In the genomic region with DNA sequence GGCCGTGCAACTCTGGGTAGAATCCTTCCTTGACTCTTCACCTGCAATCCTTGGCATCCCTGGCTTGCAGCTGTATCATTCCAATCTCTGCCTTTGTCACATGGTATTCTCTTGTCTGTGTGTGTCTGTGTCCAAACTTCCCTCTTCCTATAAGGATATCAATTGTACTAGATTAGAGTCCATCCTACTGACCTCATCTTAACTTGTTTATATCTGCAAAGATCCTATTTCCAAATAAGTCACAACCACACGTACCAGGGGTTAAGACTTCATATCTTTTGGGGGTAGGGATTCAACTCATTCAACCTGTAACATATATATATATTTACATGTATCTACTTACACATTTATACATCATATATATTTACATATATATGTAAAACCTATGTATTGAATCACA, we compare ENCODE assay signal across 1 cellular context.
TF ChIP-seq lines count a peak whose summit lies in the region.

No MANE protein-coding gene starts in this region.

TF ChIP-seq in IMR-90, 13 proteins besides CTCF, POLR2A, EP300 and RAD21 (continued from another document):
- TF ChIP-seq, protein P1, sequence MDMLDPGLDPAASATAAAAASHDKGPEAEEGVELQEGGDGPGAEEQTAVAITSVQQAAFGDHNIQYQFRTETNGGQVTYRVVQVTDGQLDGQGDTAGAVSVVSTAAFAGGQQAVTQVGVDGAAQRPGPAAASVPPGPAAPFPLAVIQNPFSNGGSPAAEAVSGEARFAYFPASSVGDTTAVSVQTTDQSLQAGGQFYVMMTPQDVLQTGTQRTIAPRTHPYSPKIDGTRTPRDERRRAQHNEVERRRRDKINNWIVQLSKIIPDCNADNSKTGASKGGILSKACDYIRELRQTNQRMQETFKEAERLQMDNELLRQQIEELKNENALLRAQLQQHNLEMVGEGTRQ (IDR thresholded peaks at IDR 0.05; ENCODE audit: low read depth, low read length), result no peak
- no peak for TF ChIP-seq MAZ (IDR thresholded peaks at IDR 0.05; ENCODE audit: borderline replicate concordance, low read depth, low read length)
- no peak for TF ChIP-seq BHLHE40 (IDR thresholded peaks at IDR 0.05; ENCODE audit: low read depth, low read length)
- TF ChIP-seq CHD1 (IDR thresholded peaks at IDR 0.05; ENCODE audit: low read depth, low read length), result no peak
- TF ChIP-seq, protein P2, sequence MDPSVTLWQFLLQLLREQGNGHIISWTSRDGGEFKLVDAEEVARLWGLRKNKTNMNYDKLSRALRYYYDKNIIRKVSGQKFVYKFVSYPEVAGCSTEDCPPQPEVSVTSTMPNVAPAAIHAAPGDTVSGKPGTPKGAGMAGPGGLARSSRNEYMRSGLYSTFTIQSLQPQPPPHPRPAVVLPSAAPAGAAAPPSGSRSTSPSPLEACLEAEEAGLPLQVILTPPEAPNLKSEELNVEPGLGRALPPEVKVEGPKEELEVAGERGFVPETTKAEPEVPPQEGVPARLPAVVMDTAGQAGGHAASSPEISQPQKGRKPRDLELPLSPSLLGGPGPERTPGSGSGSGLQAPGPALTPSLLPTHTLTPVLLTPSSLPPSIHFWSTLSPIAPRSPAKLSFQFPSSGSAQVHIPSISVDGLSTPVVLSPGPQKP (IDR thresholded peaks at IDR 0.05; ENCODE audit: borderline replicate concordance, low read depth, low read length), result no peak
- TF ChIP-seq RFX5 (IDR thresholded peaks at IDR 0.05; ENCODE audit: low read depth, low read length), result no peak
- no peak for TF ChIP-seq MAFK (IDR thresholded peaks at IDR 0.05; ENCODE audit: low read depth, low read length)
- TF ChIP-seq FOS (IDR thresholded peaks at IDR 0.05; ENCODE audit: low read depth, low read length), result no peak
- no peak for TF ChIP-seq CEBPB (IDR thresholded peaks at IDR 0.05; ENCODE audit: low read depth, low read length)
- no peak for TF ChIP-seq MXI1 (IDR thresholded peaks at IDR 0.05; ENCODE audit: borderline replicate concordance, low read depth, low read length)
